In the genomic region with DNA sequence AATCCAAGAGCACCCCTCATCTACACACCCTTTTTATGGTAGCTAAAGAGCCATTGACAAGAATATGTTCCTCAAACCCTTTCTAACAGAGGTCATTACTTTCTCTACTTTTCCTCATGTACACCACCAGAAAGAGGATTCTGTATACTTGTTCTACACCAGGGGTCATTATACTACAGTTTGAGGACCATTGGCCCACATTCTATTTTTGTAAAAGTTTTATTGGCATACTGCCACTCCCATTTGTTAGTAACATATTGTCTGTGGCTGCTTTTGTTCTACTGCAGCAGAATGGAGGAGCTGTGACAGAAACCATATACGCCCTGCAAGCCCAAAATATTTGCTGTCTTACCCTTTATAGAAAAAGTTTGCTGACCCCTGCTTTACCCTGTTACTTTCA, we compare ENCODE assay signal across 15 cellular contexts. TPM values are rescaled to one million over a fixed set of nuclear protein-coding genes. Genes with fewer than 3 reads are reported as not detected.
A peak's percentile ranks its signal among the peaks of the same experiment; 100 is the strongest.
DNase-seq lines count a peak whose midpoint lies in the region; ATAC-seq and TF ChIP-seq lines count a peak whose summit lies in the region.
"Had no signal": no experiment of that assay in that cellular context is flagged by ENCODE, and none has a peak within 500 bp of the region (broad histone marks: within the 10 kb centered on the region; RNA-seq: fewer than 3 reads in every experiment).

No MANE protein-coding gene starts in this region.

- DNase-seq in HFFc6 (peak; percentile 32), astrocyte of the cerebellum (ENCODE audit: low read depth) (peak; percentile 53), left ventricle myocardium superior (no peak), thoracic aorta (ENCODE audit: low spot score) (no peak), progenitor cell of endocrine pancreas (ENCODE audit: low spot score, unreplicated experiment) (no peak), NCI-H510A treated with DMSO at 0.1 percent for 48 hours (lab: John Stamatoyannopoulos, UW) (no peak)
- DNase-seq in activated naive CD4-positive, alpha-beta T cell treated with anti-CD3 and anti-CD28 coated beads for 36 hours = no peak
- DNase-seq: activated CD4-positive, alpha-beta T cell treated with anti-CD3 and anti-CD28 coated beads for 1 hour; activated effector memory CD4-positive, alpha-beta T cell treated with anti-CD3 and anti-CD28 coated beads, Interleukin-2, amount 50 U/mL, for 16 hours; GF-D8; mesendoderm; NCI-H1930; SHP77 treated with DMSO at 0.1 percent for 48 hours; stomach had no signal

- H3K27me3 Mint-ChIP-seq in HFFc6 (ENCODE audit: insufficient read depth) (no peaks in the 10 kb centered on the region), progenitor cell of endocrine pancreas (no peaks in the 10 kb centered on the region)
- H3K27me3 Mint-ChIP-seq in activated naive CD4-positive, alpha-beta T cell treated with anti-CD3 and anti-CD28 coated beads for 36 hours (ENCODE audit: low read depth) = no peaks in the 10 kb centered on the region

- H3K4me1 Mint-ChIP-seq in HFFc6 (ENCODE audit: low read depth) (peaks cover 68% of the 10 kb centered on the region), progenitor cell of endocrine pancreas (ENCODE audit: low read depth) (no peaks in the 10 kb centered on the region)
- H3K4me1 Mint-ChIP-seq in activated naive CD4-positive, alpha-beta T cell treated with anti-CD3 and anti-CD28 coated beads for 36 hours (ENCODE audit: low read depth) = peaks cover 3% of the 10 kb centered on the region

- ATAC-seq in left ventricle myocardium superior = peak; percentile 73
- peak; percentile 65 for ATAC-seq in thoracic aorta (ENCODE audit: insufficient number of reproducible peaks, low FRiP score, low read depth)

- peaks cover 24 to 35% of the 10 kb centered on the region in 2 donors for H3K4me1 ChIP-seq in thoracic aorta (ENCODE audit: control insufficient read depth in 1 of 2, low read depth in 2 of 2)

- no peak overlapping the region for H3K4me3 Mint-ChIP-seq in HFFc6
- no peak overlapping the region for H3K4me3 Mint-ChIP-seq in progenitor cell of endocrine pancreas (ENCODE audit: low read depth)
- H3K4me3 Mint-ChIP-seq in activated naive CD4-positive, alpha-beta T cell treated with anti-CD3 and anti-CD28 coated beads for 36 hours = no peak overlapping the region

- H3K36me3 ChIP-seq in thoracic aorta = peaks cover 6% of the 10 kb centered on the region

- H3K9me3 ChIP-seq in thoracic aorta = no peaks in the 10 kb centered on the region
- H3K9me3 ChIP-seq: stomach had no signal

- no peaks in the 10 kb centered on the region for H3K9me3 Mint-ChIP-seq in HFFc6
- H3K9me3 Mint-ChIP-seq in progenitor cell of endocrine pancreas (ENCODE audit: low read depth) = no peaks in the 10 kb centered on the region
- H3K9me3 Mint-ChIP-seq in activated naive CD4-positive, alpha-beta T cell treated with anti-CD3 and anti-CD28 coated beads for 36 hours = no peaks in the 10 kb centered on the region

- H3K36me3 Mint-ChIP-seq in HFFc6 (ENCODE audit: low read depth) = peaks cover 39% of the 10 kb centered on the region
- H3K36me3 Mint-ChIP-seq in progenitor cell of endocrine pancreas (ENCODE audit: insufficient read depth) = peaks cover 25% of the 10 kb centered on the region
- peaks cover 36% of the 10 kb centered on the region for H3K36me3 Mint-ChIP-seq in activated naive CD4-positive, alpha-beta T cell treated with anti-CD3 and anti-CD28 coated beads for 36 hours (ENCODE audit: low read depth)

- peak overlapping the region; percentile 41 for H3K27ac Mint-ChIP-seq in HFFc6
- H3K27ac Mint-ChIP-seq in progenitor cell of endocrine pancreas = no peak overlapping the region
- H3K27ac Mint-ChIP-seq in activated naive CD4-positive, alpha-beta T cell treated with anti-CD3 and anti-CD28 coated beads for 36 hours = no peak overlapping the region

- no peaks in the 10 kb centered on the region for H3K27me3 ChIP-seq in thoracic aorta (replicated peaks; ENCODE audit: insufficient read depth)
- H3K27me3 ChIP-seq: stomach had no signal

- H3K4me3 ChIP-seq in astrocyte of the cerebellum (ENCODE audit: low read depth, low read length) (no peak overlapping the region), thoracic aorta (no peak overlapping the region)
- H3K4me3 ChIP-seq: stomach had no signal

- TF ChIP-seq CTCF in HFFc6 (IDR thresholded peaks at IDR 0.05) (peak; percentile 56; the same call in 1 of the 2 replicates), astrocyte of the cerebellum (IDR thresholded peaks at IDR 0.05; ENCODE audit: low read depth, low read length, missing control alignments) (peak; percentile 39), thoracic aorta (IDR thresholded peaks at IDR 0.05) (peak; percentile 52), progenitor cell of endocrine pancreas (IDR thresholded peaks at IDR 0.05; ENCODE audit: unreplicated experiment) (no peak)

- in situ Hi-C loops in astrocyte of the cerebellum (cut with HindIII; ENCODE audit: low sequenced_read_pairs) = no loop called here

- CTCF ChIA-PET in activated naive CD4-positive, alpha-beta T cell treated with anti-CD3 and anti-CD28 coated beads for 36 hours (lab: Charles Lee) = interaction anchor here (1.0 kb wide), 1 partner anchor 9 kb away, joined by 3 read pairs; no protein-coding TSS in a partner anchor

- peak overlapping the region in 1 of 2 donors; percentile 30 for H3K27ac ChIP-seq in thoracic aorta
- H3K27ac ChIP-seq: HL-60 had no signal

- intact Hi-C loops in left ventricle myocardium superior (cut with micrococcal nuclease) = no loop called here
- intact Hi-C loops in activated naive CD4-positive, alpha-beta T cell treated with anti-CD3 and anti-CD28 coated beads for 36 hours (cut with micrococcal nuclease) = no loop called here

RNA-seq across cellular contexts. Expression of a gene that starts 14.3 kb away (rescaled TPM):
- under 1 TPM in 5 of 6 experiments, not detected in 1; 0.09 to 0.33 (median 0.26) TPM for total RNA-seq in HFFc6 (2021; fragmentation: NEBNext Ultra II Directional; extraction: Animal tissue kit (Norgen Biotek cat#: 25700))
- total RNA-seq in left ventricle myocardium superior (0.50 TPM), thoracic aorta (1 to 10 TPM; 2.8 to 9.2 TPM), progenitor cell of endocrine pancreas (not detected in 2 replicates)
- total RNA-seq in activated naive CD4-positive, alpha-beta T cell treated with anti-CD3 and anti-CD28 coated beads for 36 hours = not detected

RNA-seq across cellular contexts. Expression of a gene that starts 53.9 kb away (rescaled TPM):
- 100 to 1,000 TPM; 139 to 200 (median 167) TPM for total RNA-seq in HFFc6 (2021; fragmentation: NEBNext Ultra II Directional; extraction: Animal tissue kit (Norgen Biotek cat#: 25700))
- total RNA-seq in left ventricle myocardium superior (73.4 TPM), thoracic aorta (10 to 100 TPM; 42.2 to 73.5 TPM), progenitor cell of endocrine pancreas (99.0 and 103 TPM in 2 replicates)
- total RNA-seq in activated naive CD4-positive, alpha-beta T cell treated with anti-CD3 and anti-CD28 coated beads for 36 hours = 100 to 1,000 TPM; 106 TPM

Comparison
In these comparisons a context has a peak if more than half of its experiments do, and no peak if none do; other contexts are left out.
1. DNase-seq: peak in HFFc6 (single experiment) and astrocyte of the cerebellum (single experiment); none in left ventricle myocardium superior (single experiment), thoracic aorta (single experiment), progenitor cell of endocrine pancreas (single experiment), NCI-H510A treated with DMSO at 0.1 percent for 48 hours (single experiment) and activated naive CD4-positive, alpha-beta T cell treated with anti-CD3 and anti-CD28 coated beads for 36 hours (single experiment).